Comparison of ENCODE assay signal across 27 cellular contexts in genomic region chr13:27969866-27970229, GRCh38. TPM values are rescaled to one million over a fixed set of nuclear protein-coding genes. Genes with fewer than 3 reads are reported as not detected.
DNase-seq lines count a peak whose midpoint lies in the region; ATAC-seq and TF ChIP-seq lines count a peak whose summit lies in the region.
"Had no signal": no experiment of that assay in that cellular context is flagged by ENCODE, and none has a peak within 500 bp of the region (broad histone marks: within the 10 kb centered on the region; RNA-seq: fewer than 3 reads in every experiment).

No MANE protein-coding gene starts in this region.

- no peak for DNase-seq in activated CD4-positive, alpha-beta T cell treated with anti-CD3 and anti-CD28 coated beads, Interleukin-2, amount 10 ng/mL, durations not matched to agents 7 days and 5 days
- no peak for DNase-seq in activated CD4-positive, alpha-beta T cell treated with anti-CD3 and anti-CD28 coated beads for 48 hours
- no peak for DNase-seq in Peyer's patch
- no peak for DNase-seq in mesothelial cell of epicardium (ENCODE audit: low spot score in 2 of 2, unreplicated experiment in 2 of 2)
- no peak for DNase-seq in smooth muscle cell (lab: John Stamatoyannopoulos, UW; ENCODE audit: unreplicated experiment)
- no peak for DNase-seq in SHP77 treated with DMSO at 0.1 percent for 48 hours (lab: John Stamatoyannopoulos, UW)
- DNase-seq in NCI-H2171 treated with DMSO at 0.1 percent for 48 hours (lab: John Stamatoyannopoulos, UW), result no peak
- DNase-seq: cerebellar nuclear complex; heart left ventricle; NCI-H1092 treated with DMSO at 0.1 percent for 48 hours; NCI-H2029 treated with DMSO at 0.1 percent for 48 hours; NCI-H226; NCI-H82; stimulated activated CD8-positive, alpha-beta memory T cell treated with anti-CD3 and anti-CD28 coated beads, Interleukin-4, amount 100 ng/mL, for 48 hours had no signal

- H3K27me3 Mint-ChIP-seq in activated CD4-positive, alpha-beta T cell treated with anti-CD3 and anti-CD28 coated beads, Interleukin-2, amount 10 ng/mL, durations not matched to agents 7 days and 5 days, result peaks cover 86% of the 10 kb centered on the region
- peaks cover 100% of the 10 kb centered on the region for H3K27me3 Mint-ChIP-seq in mesothelial cell of epicardium (ENCODE audit: low read depth)

- no peak for ATAC-seq in HG03342 (IDR thresholded peaks at IDR 0.05; ENCODE audit: unreplicated experiment)
- ATAC-seq: activated CD4-positive, CD25-positive, alpha-beta regulatory T cell treated with anti-CD3 and anti-CD28 coated beads, Interleukin-2, amount 50 U/mL, for 24 hours; heart left ventricle; left lobe of liver; Right ventricle myocardium inferior had no signal

- H3K9ac ChIP-seq in smooth muscle cell (ENCODE audit: low read depth), result no peak overlapping the region

- H2AFZ ChIP-seq in smooth muscle cell (ENCODE audit: low read depth), result no peak overlapping the region

- H3K27me3 ChIP-seq in Peyer's patch, result peaks cover 0 to 9% of the 10 kb centered on the region in 2 donors
- H3K27me3 ChIP-seq in smooth muscle cell (ENCODE audit: low read depth), result peaks cover 100% of the 10 kb centered on the region

- H3K4me3 Mint-ChIP-seq in activated CD4-positive, alpha-beta T cell treated with anti-CD3 and anti-CD28 coated beads, Interleukin-2, amount 10 ng/mL, durations not matched to agents 7 days and 5 days, result no peak overlapping the region
- peak overlapping the region; percentile 5 for H3K4me3 Mint-ChIP-seq in mesothelial cell of epicardium

- H3K4me1 Mint-ChIP-seq in activated CD4-positive, alpha-beta T cell treated with anti-CD3 and anti-CD28 coated beads, Interleukin-2, amount 10 ng/mL, durations not matched to agents 7 days and 5 days, result peaks cover 5% of the 10 kb centered on the region
- H3K4me1 Mint-ChIP-seq in mesothelial cell of epicardium, result peaks cover 26% of the 10 kb centered on the region

- TF ChIP-seq CTCF in Peyer's patch (IDR thresholded peaks at IDR 0.05) (no peak), mesothelial cell of epicardium (IDR thresholded peaks at IDR 0.05; ENCODE audit: unreplicated experiment) (no peak), smooth muscle cell (IDR thresholded peaks at IDR 0.05; ENCODE audit: borderline replicate concordance, insufficient read depth, poor library complexity, severe bottlenecking) (no peak)

- H3K27ac ChIP-seq in Peyer's patch (peak overlapping the region in 3 of 4 donors; percentile 76 to 98 (median 89)), smooth muscle cell (ENCODE audit: low read depth) (no peak overlapping the region)
- H3K27ac ChIP-seq: epithelial cell of prostate, heart left ventricle had no signal

- no peak overlapping the region for H3K4me2 ChIP-seq in smooth muscle cell

- POLR2A ChIA-PET in activated CD4-positive, alpha-beta T cell treated with anti-CD3 and anti-CD28 coated beads, Interleukin-2, amount 10 ng/mL, durations not matched to agents 7 days and 5 days (lab: Charles Lee), result no interaction called here

- CTCF ChIA-PET in activated CD4-positive, alpha-beta T cell treated with anti-CD3 and anti-CD28 coated beads, Interleukin-2, amount 10 ng/mL, durations not matched to agents 7 days and 5 days (lab: Charles Lee), result interaction anchor here (1.7 kb wide), 1 partner anchor 175 kb away, joined by 5 read pairs; no protein-coding TSS in a partner anchor

- H3K9me3 ChIP-seq in Peyer's patch (no peaks in the 10 kb centered on the region), smooth muscle cell (replicated peaks; ENCODE audit: low read depth) (no peaks in the 10 kb centered on the region)
- H3K9me3 ChIP-seq: body of pancreas, heart left ventricle, tibial nerve had no signal

- WGBS in smooth muscle cell (ENCODE audit: low lambda C conversion rate), result 16% methylated on average over 7 of the region's 7 CpGs

- no peaks in the 10 kb centered on the region for H3K9me3 Mint-ChIP-seq in activated CD4-positive, alpha-beta T cell treated with anti-CD3 and anti-CD28 coated beads, Interleukin-2, amount 10 ng/mL, durations not matched to agents 7 days and 5 days
- no peaks in the 10 kb centered on the region for H3K9me3 Mint-ChIP-seq in mesothelial cell of epicardium
- H3K9me3 Mint-ChIP-seq: activated T-helper 2 cell treated with anti-CD3 and anti-CD28 coated beads, Interferon-gamma antibody, Interleukin-2, Interleukin-4, amounts not matched to agents 10 μg/mL and 5 μg/mL and 100 μg/mL, durations not matched to agents 14 hours and 24 hours and 36 hours had no signal

- TF ChIP-seq POLR2A in Peyer's patch (IDR thresholded peaks at IDR 0.05), result no peak

- no peaks in the 10 kb centered on the region for H3F3A ChIP-seq in smooth muscle cell (ENCODE audit: low read depth)

- H3K36me3 ChIP-seq in Peyer's patch, result peaks cover 0 to 4% (median 0%) of the 10 kb centered on the region in 3 donors
- no peaks in the 10 kb centered on the region for H3K36me3 ChIP-seq in smooth muscle cell (ENCODE audit: low read depth)
- H3K36me3 ChIP-seq: heart left ventricle, tibial nerve had no signal

- no peaks in the 10 kb centered on the region for H3K36me3 Mint-ChIP-seq in activated CD4-positive, alpha-beta T cell treated with anti-CD3 and anti-CD28 coated beads, Interleukin-2, amount 10 ng/mL, durations not matched to agents 7 days and 5 days (ENCODE audit: low read depth)
- no peaks in the 10 kb centered on the region for H3K36me3 Mint-ChIP-seq in mesothelial cell of epicardium

- H3K4me3 ChIP-seq in Peyer's patch, result peak overlapping the region in 2 of 4 donors; percentile 33 to 50
- peak overlapping the region; percentile 43 for H3K4me3 ChIP-seq in smooth muscle cell
- H3K4me3 ChIP-seq: body of pancreas, heart left ventricle had no signal

- peaks cover 0 to 38% (median 5%) of the 10 kb centered on the region in 4 donors for H3K4me1 ChIP-seq in Peyer's patch
- H3K4me1 ChIP-seq in smooth muscle cell (ENCODE audit: low read depth), result peaks cover 42% of the 10 kb centered on the region

- peak overlapping the region; percentile 2 for H3K27ac Mint-ChIP-seq in activated CD4-positive, alpha-beta T cell treated with anti-CD3 and anti-CD28 coated beads, Interleukin-2, amount 10 ng/mL, durations not matched to agents 7 days and 5 days
- no peak overlapping the region for H3K27ac Mint-ChIP-seq in mesothelial cell of epicardium

- no peaks in the 10 kb centered on the region for H4K20me1 ChIP-seq in smooth muscle cell (ENCODE audit: low read depth)

- no peaks in the 10 kb centered on the region for H3K79me2 ChIP-seq in smooth muscle cell (ENCODE audit: low read depth)

RNA-seq across cellular contexts. Expression of gene CDX2, which starts 0.7 kb away (rescaled TPM):
- total RNA-seq in activated CD4-positive, alpha-beta T cell treated with anti-CD3 and anti-CD28 coated beads, Interleukin-2, amount 10 ng/mL, durations not matched to agents 7 days and 5 days, result not detected
- 100 to 1,000 TPM in 3 of 4 donors, 10 to 100 TPM in 1; 33.0 to 182 (median 136) TPM for total RNA-seq in Peyer's patch
- total RNA-seq in mesothelial cell of epicardium, result 0.05 to 0.16 TPM in 2 of 3 replicates, not detected in the other
- 0.04 and 0.18 TPM in 2 replicates for total RNA-seq in smooth muscle cell
- polyA plus RNA-seq in smooth muscle cell, result 0.31 and 0.45 TPM in 2 replicates
- total RNA-seq: A172; activated T-helper 2 cell treated with anti-CD3 and anti-CD28 coated beads, Interferon-gamma antibody, Interleukin-2, Interleukin-4, amounts not matched to agents 10 μg/mL and 5 μg/mL and 100 μg/mL, durations not matched to agents 14 hours and 24 hours and 36 hours; heart left ventricle; left lobe of liver; OCI-LY7; posterior vena cava; Right ventricle myocardium inferior; tibial nerve had no signal
- polyA plus RNA-seq: heart left ventricle, neural cell had no signal

RNA-seq across cellular contexts. Expression of gene URAD, which starts 18.6 kb away (rescaled TPM):
- total RNA-seq in activated CD4-positive, alpha-beta T cell treated with anti-CD3 and anti-CD28 coated beads, Interleukin-2, amount 10 ng/mL, durations not matched to agents 7 days and 5 days, result not detected
- total RNA-seq in Peyer's patch, result 100 to 1,000 TPM in 2 of 4 donors, 10 to 100 TPM in 2; 38.0 to 144 (median 99.0) TPM
- total RNA-seq in mesothelial cell of epicardium, result not detected in 3 replicates
- total RNA-seq in smooth muscle cell, result not detected in 2 replicates
- polyA plus RNA-seq in smooth muscle cell, result not detected in 2 replicates
- total RNA-seq: A172; activated T-helper 2 cell treated with anti-CD3 and anti-CD28 coated beads, Interferon-gamma antibody, Interleukin-2, Interleukin-4, amounts not matched to agents 10 μg/mL and 5 μg/mL and 100 μg/mL, durations not matched to agents 14 hours and 24 hours and 36 hours; body of pancreas; heart left ventricle; left lobe of liver; OCI-LY7; posterior vena cava; Right ventricle myocardium inferior; tibial nerve had no signal
- polyA plus RNA-seq: heart left ventricle, neural cell had no signal

RNA-seq across cellular contexts. Expression of gene PDX1, which starts 50.0 kb away (rescaled TPM):
- not detected for total RNA-seq in activated CD4-positive, alpha-beta T cell treated with anti-CD3 and anti-CD28 coated beads, Interleukin-2, amount 10 ng/mL, durations not matched to agents 7 days and 5 days
- total RNA-seq in Peyer's patch (not detected), mesothelial cell of epicardium (not detected in 3 replicates), smooth muscle cell (not detected in 2 replicates)
- not detected in 2 replicates for polyA plus RNA-seq in smooth muscle cell
- total RNA-seq: A172; activated T-helper 2 cell treated with anti-CD3 and anti-CD28 coated beads, Interferon-gamma antibody, Interleukin-2, Interleukin-4, amounts not matched to agents 10 μg/mL and 5 μg/mL and 100 μg/mL, durations not matched to agents 14 hours and 24 hours and 36 hours; heart left ventricle; mesenteric fat pad; OCI-LY7; posterior vena cava; Right ventricle myocardium inferior had no signal
- polyA plus RNA-seq: heart left ventricle, neural cell had no signal

Comparison
In these comparisons a context has a peak if more than half of its experiments do, and no peak if none do; other contexts are left out.
1. RNA of gene CDX2, which starts 0.7 kb away (total RNA-seq): 33.0 to 182 TPM in Peyer's patch; 0.05 to 0.16 TPM in mesothelial cell of epicardium, 0.04 to 0.18 TPM in smooth muscle cell and not detected in activated CD4-positive, alpha-beta T cell treated with anti-CD3 and anti-CD28 coated beads, Interleukin-2, amount 10 ng/mL, durations not matched to agents 7 days and 5 days; every median in the first group is over 10 times any median in the second.
2. RNA of gene URAD, which starts 18.6 kb away (total RNA-seq): 38.0 to 144 TPM in Peyer's patch; not detected in activated CD4-positive, alpha-beta T cell treated with anti-CD3 and anti-CD28 coated beads, Interleukin-2, amount 10 ng/mL, durations not matched to agents 7 days and 5 days, not detected in mesothelial cell of epicardium and not detected in smooth muscle cell; every median in the first group is over 10 times any median in the second.